In genomic region chr4:82799006-82799881, GRCh38 we compare ENCODE assay signal across 7 cellular contexts. TPM values are rescaled to one million over a fixed set of nuclear protein-coding genes. Genes with fewer than 3 reads are reported as not detected.
DNase-seq lines count a peak whose midpoint lies in the region; ATAC-seq, FAIRE-seq and TF ChIP-seq lines count a peak whose summit lies in the region.

No MANE protein-coding gene starts in this region.

- no TSS peak for BruUV-seq in K562 (replicated peaks; lab: Mats Ljungman, UMichigan)

- H3K9me2 ChIP-seq in Loucy (replicated peaks; ENCODE audit: low read depth, low read length): no peaks in the 10 kb centered on the region

- DNase-seq in K562 (ENCODE audit: extremely low read depth in 1 of 4, low spot score in 3 of 4) (no peak), thyroid gland (peak; percentile 54 to 63), AML-193 (lab: John Stamatoyannopoulos, UW) (no peak), RCC 7860 (ENCODE audit: low spot score) (no peak)

- H3K4me3 ChIP-seq in Loucy (ENCODE audit: low read length, poor library complexity, severe bottlenecking): peak overlapping the region; percentile 88
- peak overlapping the region; percentile 34; the same call in 1 of the 2 replicates for H3K4me3 ChIP-seq in K562
- peak overlapping the region; percentile 41 to 71 (median 63) for H3K4me3 ChIP-seq in liver (ENCODE audit: low read depth in 1 of 3, low read length in 3 of 3)
- peak overlapping the region; percentile 41 to 82 (median 68) for H3K4me3 ChIP-seq in thyroid gland (replicated peaks in 1 of 3)

- in situ Hi-C loops in K562 (cut with MboI): no loop called here

- H3K4me1 ChIP-seq in Loucy (ENCODE audit: insufficient read depth, low read length, poor library complexity, severe bottlenecking) (peaks cover 31% of the 10 kb centered on the region), K562 (replicated peaks in 1 of 2; ENCODE audit: control insufficient read depth in 2 of 2, insufficient read depth in 2 of 2, low read length in 2 of 2) (peaks cover 0 to 15% of the 10 kb centered on the region in 2 experiments; a peak in 2 of 5 replicates), liver (ENCODE audit: control insufficient read depth in 4 of 4, insufficient read depth in 4 of 4, low read length in 3 of 4) (peaks cover 14 to 23% (median 21%) of the 10 kb centered on the region in 4 donors), thyroid gland (peaks cover 0 to 17% of the 10 kb centered on the region in 2 donors)

- FAIRE-seq in K562 (lab: Jason Lieb, UNC) (no peak), RCC 7860 (lab: Jason Lieb, UNC) (no peak)

- TF ChIP-seq EP300 in K562 (IDR thresholded peaks at IDR 0.05; ENCODE audit: low read length): no peak

- TF ChIP-seq POLR2A in K562 (conservative IDR thresholded peaks at IDR 0.05) (no peak), thyroid gland (IDR thresholded peaks at IDR 0.05) (no peak)

- H3K9me3 ChIP-seq in Loucy (ENCODE audit: insufficient read depth, low read depth, low read length) (no peaks in the 10 kb centered on the region), K562 (replicated peaks; ENCODE audit: control insufficient read depth, insufficient read depth, low read depth, low read length) (no peaks in the 10 kb centered on the region), liver (ENCODE audit: control insufficient read depth in 4 of 4, low read length in 3 of 4) (no peaks in the 10 kb centered on the region), thyroid gland (no peaks in the 10 kb centered on the region)

- H3K27ac ChIP-seq in K562 (ENCODE audit: extremely low read depth, low read depth, low read length) (no peak overlapping the region), liver (ENCODE audit: low read depth in 1 of 2, low read length in 2 of 2) (no peak overlapping the region), thyroid gland (peak overlapping the region; percentile 18 to 79 (median 68))

- intact Hi-C loops in K562 (cut with micrococcal nuclease): no loop called here
- intact Hi-C loops in thyroid gland (cut with DNase I): no loop called here

- POLR2A ChIA-PET in K562 (lab: Yijun Ruan, JAX): interaction anchor here (1.1 to 1.3 kb wide), 2 partner anchors 14 to 19 kb away, joined by 4 to 7 read pairs; no protein-coding TSS in a partner anchor

- H3K9ac ChIP-seq in Loucy (ENCODE audit: low read depth, low read length, poor library complexity, severe bottlenecking) (peak overlapping the region; percentile 78), K562 (ENCODE audit: insufficient read depth in 1 of 2, low read depth in 2 of 2, low read length in 2 of 2) (peak overlapping the region in 1 of 2 experiments; percentile 50; a peak in 1 of 4 replicates), liver (ENCODE audit: low read depth in 1 of 2, low read length in 2 of 2) (peak overlapping the region in 1 of 2 donors; percentile 9)

- no peaks in the 10 kb centered on the region for H3K27me3 ChIP-seq in Loucy (ENCODE audit: insufficient read depth, low read length, poor library complexity, severe bottlenecking)
- peaks cover 33 to 55% of the 10 kb centered on the region in 2 experiments for H3K27me3 ChIP-seq in K562 (ENCODE audit: control insufficient read depth in 2 of 2, insufficient read depth in 2 of 2, low read length in 2 of 2)
- peaks cover 0 to 2% (median under 1%) of the 10 kb centered on the region in 4 donors for H3K27me3 ChIP-seq in liver (ENCODE audit: control insufficient read depth in 4 of 4, insufficient read depth in 4 of 4, low read length in 3 of 4)
- no peaks in the 10 kb centered on the region for H3K27me3 ChIP-seq in thyroid gland

- H3K79me2 ChIP-seq in Loucy (ENCODE audit: insufficient read depth, low read length) (peaks cover 35% of the 10 kb centered on the region), K562 (ENCODE audit: control insufficient read depth, insufficient read depth, low read length) (no peaks in the 10 kb centered on the region)

- H3K4me2 ChIP-seq in Loucy (ENCODE audit: low read depth, low read length, poor library complexity, severe bottlenecking): peak overlapping the region; percentile 87
- H3K4me2 ChIP-seq in K562 (ENCODE audit: insufficient read depth, low read length): no peak overlapping the region

- ATAC-seq in GM18502 (IDR thresholded peaks at IDR 0.05; ENCODE audit: poor library complexity, unreplicated experiment): peak; percentile 27
- ATAC-seq in K562: peak; percentile 17; the same call in 1 of the 3 replicates

- H3F3A ChIP-seq in Loucy (ENCODE audit: low read depth): no peaks in the 10 kb centered on the region

- TF ChIP-seq RAD21 in K562 (CRISPR knock-in tag; conservative IDR thresholded peaks at IDR 0.05 in 1 of 2, IDR thresholded peaks at IDR 0.05 in 1 of 2) (no peak), liver (IDR thresholded peaks at IDR 0.05) (no peak)

- H4K20me1 ChIP-seq in Loucy (ENCODE audit: insufficient read depth, low read length, poor library complexity, severe bottlenecking) (peaks cover 15% of the 10 kb centered on the region), K562 (replicated peaks; ENCODE audit: control insufficient read depth, insufficient read depth, low read length) (peaks cover 2% of the 10 kb centered on the region; the same call in 1 of the 2 replicates)

- H3K9me1 ChIP-seq in K562 (ENCODE audit: control insufficient read depth, insufficient read depth, low read length): no peaks in the 10 kb centered on the region

- TF ChIP-seq CTCF in Loucy (conservative IDR thresholded peaks at IDR 0.05; ENCODE audit: low read length): no peak
- no peak for TF ChIP-seq CTCF in K562 (IDR thresholded peaks at IDR 0.05 in 2 of 3, conservative IDR thresholded peaks at IDR 0.05 in 1 of 3; ENCODE audit: insufficient read depth in 2 of 3, low read depth in 1 of 3, low read length in 3 of 3)
- TF ChIP-seq CTCF in liver (IDR thresholded peaks at IDR 0.05; ENCODE audit: low read depth, low read length, missing input control): no peak
- TF ChIP-seq CTCF in thyroid gland (IDR thresholded peaks at IDR 0.05): no peak

- no peaks in the 10 kb centered on the region for H3K36me3 ChIP-seq in Loucy (ENCODE audit: insufficient read depth, low read length)
- H3K36me3 ChIP-seq in K562 (ENCODE audit: control insufficient read depth, insufficient read depth, low read length): no peaks in the 10 kb centered on the region
- peaks cover 0 to 1% (median 0%) of the 10 kb centered on the region in 4 donors for H3K36me3 ChIP-seq in liver (ENCODE audit: control insufficient read depth in 4 of 4, insufficient read depth in 3 of 4, low read depth in 1 of 4, low read length in 3 of 4)
- H3K36me3 ChIP-seq in thyroid gland: no peaks in the 10 kb centered on the region

- 14% methylated on average over 21 of the region's 25 CpGs for WGBS in K562 (ENCODE audit: insufficient coverage, low coverage, missing lambda C conversion rate)
- 10% methylated on average over 25 of the region's 25 CpGs for WGBS in liver
- 6 to 7% methylated on average over 17 to 25 of the region's 25 CpGs for WGBS in thyroid gland, 2 donors

- H2AFZ ChIP-seq in Loucy (ENCODE audit: low read length): peak overlapping the region; percentile 95
- no peak overlapping the region for H2AFZ ChIP-seq in K562 (ENCODE audit: low read depth, low read length)

- CTCF ChIA-PET in K562 (lab: Yijun Ruan, JAX; ENCODE audit: low intra/inter-chr PET ratio): no interaction called here

TF ChIP-seq in K562, 482 proteins besides CTCF, POLR2A, EP300 and RAD21:
- TF ChIP-seq EZH2 (IDR thresholded peaks at IDR 0.05; ENCODE audit: borderline replicate concordance, low read depth, low read length) (0 out of 2 replicates have a peak, but pooled peaks have one; percentile 68), EGR1 (conservative IDR thresholded peaks at IDR 0.05) (0 out of 2 replicates have a peak, but pooled peaks have one; percentile 30), DACH1 (IDR thresholded peaks at IDR 0.05; ENCODE audit: partially characterized antibody) (no peak)
TF ChIP-seq in K562: peak in this region for 2.

TF ChIP-seq in liver, 16 proteins besides CTCF, POLR2A, EP300 and RAD21:
- TF ChIP-seq YY1 (IDR thresholded peaks at IDR 0.05): no peak
- no peak for TF ChIP-seq SP1 (IDR thresholded peaks at IDR 0.05)

RNA-seq across cellular contexts. Expression of gene SCD5, which starts 0.6 kb away (rescaled TPM):
- not detected in 2 replicates for total RNA-seq in K562 (2011; cell fraction: chromatin; rRNA removed; ENCODE audit: low replicate concordance)
- not detected in 2 replicates for total RNA-seq in K562 (2011; cell fraction: nucleolus; rRNA removed)
- total RNA-seq in K562 (2011; cell fraction: nucleoplasm; rRNA removed): not detected in 2 replicates
- total RNA-seq in K562 (2014; rRNA removed) (not detected in 2 replicates), K562 (2014; rRNA removed; fragmentation: Illumina TruSeq; extraction: Trizol) (0.04 TPM in 1 of 2 replicates, not detected in the other), K562 (2015; rRNA removed; fragmentation: Illumina TruSeq; extraction: Trizol) (not detected in 2 replicates), K562 (2021) (0.18 and 0.20 TPM in 2 replicates), liver (1 to 10 TPM in 1 of 2 donors, under 1 TPM in 1; 0.28 to 1.9 TPM), thyroid gland (10 to 100 TPM; 47.0 to 96.4 (median 54.8) TPM)
- polyA plus RNA-seq in K562 (2011; rRNA removed) (0.03 and 0.04 TPM in 2 replicates), K562 (2014; fragmentation: Illumina TruSeq; extraction: Trizol) (not detected in 2 replicates), K562 (2014; fragmentation: Nextera tagmentation; extraction: Ambion mirVana) (under 1 TPM in 1 of 2 experiments, not detected in 1; 0.01 TPM), K562 (2014; rRNA removed) (not detected in 2 replicates), liver (under 1 TPM; 0.14 to 0.85 TPM)
- polyA plus RNA-seq in K562 (2011; cell fraction: cytosol; rRNA removed): 0.09 TPM in 1 of 2 replicates, not detected in the other
- polyA plus RNA-seq in K562 (2011; cell fraction: nucleus; rRNA removed): not detected in 2 replicates
- polyA plus RNA-seq in K562 (2012): not detected in 2 replicates
- polyA minus RNA-seq in K562 (2011; rRNA and poly(A)+ RNA removed): 0.06 TPM in 1 of 2 replicates, not detected in the other
- not detected in 2 replicates for polyA minus RNA-seq in K562 (2011; cell fraction: cytosol; rRNA and poly(A)+ RNA removed)
- polyA minus RNA-seq in K562 (2011; cell fraction: nucleus; rRNA and poly(A)+ RNA removed): 0.13 TPM in 1 of 2 replicates, not detected in the other

Comparison
In these comparisons a context has a peak if more than half of its experiments do, and no peak if none do; other contexts are left out.
1. H3K4me3 ChIP-seq: peak in every context shown above with its lines; median percentile 88 in Loucy; 68 in thyroid gland; 63 in liver; 34 in K562.
2. DNase-seq: peak in thyroid gland (2 of 2); none in K562 (0 of 4), AML-193 (0 of 2) and RCC 7860 (single experiment).
3. H3K27ac ChIP-seq: peak in thyroid gland (3 of 3); none in K562 (single experiment) and liver (0 of 2).
4. RNA of gene SCD5, which starts 0.6 kb away (total RNA-seq): 47.0 to 96.4 TPM in thyroid gland; 0.28 to 1.9 TPM in liver and 0.04 to 0.20 TPM in K562; every median in the first group is over 10 times any median in the second.